ENCODE assay signal across 1 cellular context in genomic region chr17:14306602-14307001, GRCh38.
TF ChIP-seq lines count a peak whose summit lies in the region.

No MANE protein-coding gene starts in this region.

TF ChIP-seq in K562, 482 proteins besides CTCF, POLR2A, EP300 and RAD21 (continued from another document):
- TF ChIP-seq, protein P1, sequence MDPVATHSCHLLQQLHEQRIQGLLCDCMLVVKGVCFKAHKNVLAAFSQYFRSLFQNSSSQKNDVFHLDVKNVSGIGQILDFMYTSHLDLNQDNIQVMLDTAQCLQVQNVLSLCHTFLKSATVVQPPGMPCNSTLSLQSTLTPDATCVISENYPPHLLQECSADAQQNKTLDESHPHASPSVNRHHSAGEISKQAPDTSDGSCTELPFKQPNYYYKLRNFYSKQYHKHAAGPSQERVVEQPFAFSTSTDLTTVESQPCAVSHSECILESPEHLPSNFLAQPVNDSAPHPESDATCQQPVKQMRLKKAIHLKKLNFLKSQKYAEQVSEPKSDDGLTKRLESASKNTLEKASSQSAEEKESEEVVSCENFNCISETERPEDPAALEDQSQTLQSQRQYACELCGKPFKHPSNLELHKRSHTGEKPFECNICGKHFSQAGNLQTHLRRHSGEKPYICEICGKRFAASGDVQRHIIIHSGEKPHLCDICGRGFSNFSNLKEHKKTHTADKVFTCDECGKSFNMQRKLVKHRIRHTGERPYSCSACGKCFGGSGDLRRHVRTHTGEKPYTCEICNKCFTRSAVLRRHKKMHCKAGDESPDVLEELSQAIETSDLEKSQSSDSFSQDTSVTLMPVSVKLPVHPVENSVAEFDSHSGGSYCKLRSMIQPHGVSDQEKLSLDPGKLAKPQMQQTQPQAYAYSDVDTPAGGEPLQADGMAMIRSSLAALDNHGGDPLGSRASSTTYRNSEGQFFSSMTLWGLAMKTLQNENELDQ (CRISPR knock-in tag; IDR thresholded peaks at IDR 0.05; ENCODE audit: borderline replicate concordance), result no peak
- no peak for TF ChIP-seq TCF3 (CRISPR knock-in tag; IDR thresholded peaks at IDR 0.05)
- no peak for TF ChIP-seq ZNF12 (CRISPR knock-in tag; IDR thresholded peaks at IDR 0.05)
- TF ChIP-seq TCF15 (CRISPR knock-in tag; IDR thresholded peaks at IDR 0.05), result no peak
- TF ChIP-seq ZZZ3 (IDR thresholded peaks at IDR 0.05), result no peak
- TF ChIP-seq FOXP1 (CRISPR knock-in tag; IDR thresholded peaks at IDR 0.05), result no peak
- TF ChIP-seq, protein P2, sequence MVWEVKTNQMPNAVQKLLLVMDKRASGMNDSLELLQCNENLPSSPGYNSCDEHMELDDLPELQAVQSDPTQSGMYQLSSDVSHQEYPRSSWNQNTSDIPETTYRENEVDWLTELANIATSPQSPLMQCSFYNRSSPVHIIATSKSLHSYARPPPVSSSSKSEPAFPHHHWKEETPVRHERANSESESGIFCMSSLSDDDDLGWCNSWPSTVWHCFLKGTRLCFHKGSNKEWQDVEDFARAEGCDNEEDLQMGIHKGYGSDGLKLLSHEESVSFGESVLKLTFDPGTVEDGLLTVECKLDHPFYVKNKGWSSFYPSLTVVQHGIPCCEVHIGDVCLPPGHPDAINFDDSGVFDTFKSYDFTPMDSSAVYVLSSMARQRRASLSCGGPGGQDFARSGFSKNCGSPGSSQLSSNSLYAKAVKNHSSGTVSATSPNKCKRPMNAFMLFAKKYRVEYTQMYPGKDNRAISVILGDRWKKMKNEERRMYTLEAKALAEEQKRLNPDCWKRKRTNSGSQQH (CRISPR knock-in tag; IDR thresholded peaks at IDR 0.05), result no peak
- TF ChIP-seq, protein P3, sequence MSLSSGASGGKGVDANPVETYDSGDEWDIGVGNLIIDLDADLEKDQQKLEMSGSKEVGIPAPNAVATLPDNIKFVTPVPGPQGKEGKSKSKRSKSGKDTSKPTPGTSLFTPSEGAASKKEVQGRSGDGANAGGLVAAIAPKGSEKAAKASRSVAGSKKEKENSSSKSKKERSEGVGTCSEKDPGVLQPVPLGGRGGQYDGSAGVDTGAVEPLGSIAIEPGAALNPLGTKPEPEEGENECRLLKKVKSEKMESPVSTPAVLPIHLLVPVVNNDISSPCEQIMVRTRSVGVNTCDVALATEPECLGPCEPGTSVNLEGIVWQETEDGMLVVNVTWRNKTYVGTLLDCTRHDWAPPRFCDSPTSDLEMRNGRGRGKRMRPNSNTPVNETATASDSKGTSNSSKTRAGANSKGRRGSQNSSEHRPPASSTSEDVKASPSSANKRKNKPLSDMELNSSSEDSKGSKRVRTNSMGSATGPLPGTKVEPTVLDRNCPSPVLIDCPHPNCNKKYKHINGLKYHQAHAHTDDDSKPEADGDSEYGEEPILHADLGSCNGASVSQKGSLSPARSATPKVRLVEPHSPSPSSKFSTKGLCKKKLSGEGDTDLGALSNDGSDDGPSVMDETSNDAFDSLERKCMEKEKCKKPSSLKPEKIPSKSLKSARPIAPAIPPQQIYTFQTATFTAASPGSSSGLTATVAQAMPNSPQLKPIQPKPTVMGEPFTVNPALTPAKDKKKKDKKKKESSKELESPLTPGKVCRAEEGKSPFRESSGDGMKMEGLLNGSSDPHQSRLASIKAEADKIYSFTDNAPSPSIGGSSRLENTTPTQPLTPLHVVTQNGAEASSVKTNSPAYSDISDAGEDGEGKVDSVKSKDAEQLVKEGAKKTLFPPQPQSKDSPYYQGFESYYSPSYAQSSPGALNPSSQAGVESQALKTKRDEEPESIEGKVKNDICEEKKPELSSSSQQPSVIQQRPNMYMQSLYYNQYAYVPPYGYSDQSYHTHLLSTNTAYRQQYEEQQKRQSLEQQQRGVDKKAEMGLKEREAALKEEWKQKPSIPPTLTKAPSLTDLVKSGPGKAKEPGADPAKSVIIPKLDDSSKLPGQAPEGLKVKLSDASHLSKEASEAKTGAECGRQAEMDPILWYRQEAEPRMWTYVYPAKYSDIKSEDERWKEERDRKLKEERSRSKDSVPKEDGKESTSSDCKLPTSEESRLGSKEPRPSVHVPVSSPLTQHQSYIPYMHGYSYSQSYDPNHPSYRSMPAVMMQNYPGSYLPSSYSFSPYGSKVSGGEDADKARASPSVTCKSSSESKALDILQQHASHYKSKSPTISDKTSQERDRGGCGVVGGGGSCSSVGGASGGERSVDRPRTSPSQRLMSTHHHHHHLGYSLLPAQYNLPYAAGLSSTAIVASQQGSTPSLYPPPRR (CRISPR knock-in tag; IDR thresholded peaks at IDR 0.05; ENCODE audit: borderline replicate concordance), result no peak
- no peak for TF ChIP-seq SNIP1 (IDR thresholded peaks at IDR 0.05; ENCODE audit: low read depth)
- no peak for TF ChIP-seq ZNF436 (CRISPR knock-in tag; IDR thresholded peaks at IDR 0.05)
- no peak for TF ChIP-seq ZNF584 (CRISPR knock-in tag; IDR thresholded peaks at IDR 0.05; ENCODE audit: low read depth)
